Comparison of ENCODE assay signal across 1 cellular context in genomic region chr1:190698488-190698887, GRCh38.
TF ChIP-seq lines count a peak whose summit lies in the region.

No MANE protein-coding gene starts in this region.

TF ChIP-seq in Ishikawa, 13 proteins besides CTCF, POLR2A, EP300 and RAD21:
- TF ChIP-seq REST (IDR thresholded peaks at IDR 0.05; ENCODE audit: low read depth): 0 out of 2 replicates have a peak, but pooled peaks have one; percentile 14
